Comparison of ENCODE assay signal across 1 cellular context in genomic region chr20:19785173-19785799, GRCh38.
TF ChIP-seq lines count a peak whose summit lies in the region.

No MANE protein-coding gene starts in this region.

TF ChIP-seq in neural cell, 6 proteins besides CTCF, POLR2A, EP300 and RAD21 (continued from another document):
- TF ChIP-seq REST (IDR thresholded peaks at IDR 0.05; ENCODE audit: borderline replicate concordance) (no peak), MXI1 (conservative IDR thresholded peaks at IDR 0.05; ENCODE audit: poor library complexity, severe bottlenecking) (peak; percentile 55), SMC3 (conservative IDR thresholded peaks at IDR 0.05; ENCODE audit: poor library complexity) (peak; percentile 9)
